ENCODE assay signal across 9 cellular contexts in genomic region chr17:63919311-63919723, GRCh38. TPM values are rescaled to one million over a fixed set of nuclear protein-coding genes. Genes with fewer than 3 reads are reported as not detected.
DNase-seq lines count a peak whose midpoint lies in the region; ATAC-seq, FAIRE-seq and TF ChIP-seq lines count a peak whose summit lies in the region.
"Had no signal": no experiment of that assay in that cellular context is flagged by ENCODE, and none has a peak within 500 bp of the region (broad histone marks: within the 10 kb centered on the region; RNA-seq: fewer than 3 reads in every experiment).

No MANE protein-coding gene starts in this region.

- H3K4me1 ChIP-seq in liver (ENCODE audit: control insufficient read depth in 4 of 4, insufficient read depth in 4 of 4, low read length in 3 of 4), result peaks cover 0 to 3% (median 0%) of the 10 kb centered on the region in 4 donors

- peaks cover 5% of the 10 kb centered on the region for H3K27me3 ChIP-seq in bronchial epithelial cell (ENCODE audit: control insufficient read depth, insufficient read depth, low read length)
- no peaks in the 10 kb centered on the region for H3K27me3 ChIP-seq in liver (ENCODE audit: control insufficient read depth in 4 of 4, insufficient read depth in 4 of 4, low read length in 3 of 4)

- no peak for TF ChIP-seq POLR2A in NB4 (IDR thresholded peaks at IDR 0.05; ENCODE audit: extremely low read depth, insufficient read length)
- TF ChIP-seq POLR2A in GM18505 (IDR thresholded peaks at IDR 0.05; ENCODE audit: borderline replicate concordance, extremely low read depth, insufficient read depth, insufficient read length), result no peak

- intact Hi-C loops in activated B cell treated with CpG ODN at 0.5 μM for 24 hours (cut with micrococcal nuclease), result loop anchor here (1.0 kb wide), 6 partner anchors 13 to 106 kb away; partner anchors contain the start of genes CD79B and ICAM2

- H3K27ac Mint-ChIP-seq in activated B cell treated with CpG ODN at 0.5 μM for 24 hours, result peak overlapping the region; percentile 75
- H3K27ac Mint-ChIP-seq: dendritic cell treated with granulocyte-macrophage colony-stimulating factor and Interleukin-4, amounts not matched to agents 40 ng/mL and 50 ng/mL, for 4 days had no signal

- no peaks in the 10 kb centered on the region for H3K36me3 Mint-ChIP-seq in activated B cell treated with CpG ODN at 0.5 μM for 24 hours (ENCODE audit: low read depth)

- no peaks in the 10 kb centered on the region for H3K9me3 Mint-ChIP-seq in activated B cell treated with CpG ODN at 0.5 μM for 24 hours
- H3K9me3 Mint-ChIP-seq: dendritic cell treated with granulocyte-macrophage colony-stimulating factor and Interleukin-4, amounts not matched to agents 40 ng/mL and 50 ng/mL, for 4 days had no signal

- H3K9me3 ChIP-seq in liver (ENCODE audit: control insufficient read depth in 4 of 4, low read length in 3 of 4), result no peaks in the 10 kb centered on the region

- POLR2A ChIA-PET in activated B cell treated with CpG ODN at 0.5 μM for 24 hours (lab: Charles Lee), result interaction anchor here (0.6 to 19.1 kb wide), 22 partner anchors 11 to 226 kb away, joined by 3 to 837 read pairs (median 7); partner anchors contain the start of genes CD79B, ERN1, ICAM2 and PRR29

- H3K4me3 ChIP-seq in NB4 (ENCODE audit: low read depth, low read length) (no peak overlapping the region), bronchial epithelial cell (ENCODE audit: low read depth, low read length) (no peak overlapping the region), liver (ENCODE audit: low read depth in 1 of 3, low read length in 3 of 3) (no peak overlapping the region)

- peak; percentile 88 for DNase-seq in D721Med (ENCODE audit: insufficient read length, low spot score)
- DNase-seq in NB4 (ENCODE audit: low read depth), result peak; percentile 76
- DNase-seq in activated B cell treated with CpG ODN at 0.5 μM for 24 hours, result peak; percentile 65
- DNase-seq in bronchial epithelial cell (ENCODE audit: low read depth), result peak; percentile 54
- peak; percentile 37 to 69 (median 50) for DNase-seq in stimulated activated CD4-positive, alpha-beta T cell treated with anti-CD3 and anti-CD28 coated beads, TNF-alpha, amount 100 ng/mL, for 48 hours (ENCODE audit: low read depth in 3 of 3)

- TF ChIP-seq CTCF in D721Med (IDR thresholded peaks at IDR 0.05; ENCODE audit: insufficient read depth, missing control alignments) (peak; percentile 81), NB4 (IDR thresholded peaks at IDR 0.05; ENCODE audit: low read depth, low read length) (peak; percentile 88), activated B cell treated with CpG ODN at 0.5 μM for 24 hours (IDR thresholded peaks at IDR 0.05) (no peak), bronchial epithelial cell (IDR thresholded peaks at IDR 0.05; ENCODE audit: insufficient read depth, low read length, severe bottlenecking) (peak; percentile 96), liver (IDR thresholded peaks at IDR 0.05; ENCODE audit: low read depth, low read length, missing input control) (peak; percentile 94)

- peaks cover 85% of the 10 kb centered on the region for H3K4me1 Mint-ChIP-seq in activated B cell treated with CpG ODN at 0.5 μM for 24 hours

- no peak overlapping the region for H3K27ac ChIP-seq in liver (ENCODE audit: low read depth in 1 of 2, low read length in 2 of 2)

- WGBS in liver, result 41% methylated on average over 8 of the region's 8 CpGs

- no peak overlapping the region for H3K9ac ChIP-seq in liver (ENCODE audit: low read depth in 1 of 2, low read length in 2 of 2)

- peak; percentile 86 to 90 for TF ChIP-seq RAD21 in liver (IDR thresholded peaks at IDR 0.05)

- H3K27me3 Mint-ChIP-seq in activated B cell treated with CpG ODN at 0.5 μM for 24 hours, result no peaks in the 10 kb centered on the region

- ATAC-seq in GM21576 (IDR thresholded peaks at IDR 0.05; ENCODE audit: unreplicated experiment) (peak; percentile 67), activated B cell treated with CpG ODN at 0.5 μM for 24 hours (ENCODE audit: low read depth) (peak; percentile 49), GM18505 (IDR thresholded peaks at IDR 0.05; ENCODE audit: unreplicated experiment) (no peak)

- H3K4me3 Mint-ChIP-seq in activated B cell treated with CpG ODN at 0.5 μM for 24 hours, result peak overlapping the region; percentile 77
- H3K4me3 Mint-ChIP-seq: dendritic cell treated with granulocyte-macrophage colony-stimulating factor and Interleukin-4, amounts not matched to agents 40 ng/mL and 50 ng/mL, for 4 days had no signal

- CTCF ChIA-PET in activated B cell treated with CpG ODN at 0.5 μM for 24 hours (lab: Charles Lee), result interaction anchor here (0.6 to 12.3 kb wide), 20 partner anchors 8 to 213 kb away, joined by 3 to 321 read pairs (median 8); partner anchors contain the start of genes CD79B, CSHL1, ERN1 and ICAM2

- no peaks in the 10 kb centered on the region for H3K36me3 ChIP-seq in bronchial epithelial cell (ENCODE audit: control insufficient read depth, insufficient read depth, low read length)
- H3K36me3 ChIP-seq in liver (ENCODE audit: control insufficient read depth in 4 of 4, insufficient read depth in 3 of 4, low read depth in 1 of 4, low read length in 3 of 4), result no peaks in the 10 kb centered on the region

- no peak for FAIRE-seq in D721Med (lab: Jason Lieb, UNC)
- FAIRE-seq in bronchial epithelial cell (lab: Jason Lieb, UNC), result no peak

TF ChIP-seq in liver, 16 proteins besides CTCF, POLR2A, EP300 and RAD21:
- TF ChIP-seq JUND (IDR thresholded peaks at IDR 0.05) (no peak), YY1 (IDR thresholded peaks at IDR 0.05) (no peak), REST (IDR thresholded peaks at IDR 0.05) (no peak)

RNA-seq across cellular contexts. Expression of gene GH1, which starts 0.7 kb away (rescaled TPM):
- total RNA-seq in activated B cell treated with CpG ODN at 0.5 μM for 24 hours (0.27 TPM in 1 of 2 replicates, not detected in the other), bronchial epithelial cell (not detected in 2 replicates), liver (not detected)
- not detected for polyA plus RNA-seq in liver

RNA-seq across cellular contexts. Expression of gene CSHL1, which starts 8.3 kb away (rescaled TPM):
- not detected in 2 replicates for total RNA-seq in activated B cell treated with CpG ODN at 0.5 μM for 24 hours
- not detected in 2 replicates for total RNA-seq in bronchial epithelial cell
- not detected for total RNA-seq in liver
- polyA plus RNA-seq in liver, result not detected

RNA-seq across cellular contexts. Expression of gene CD79B, which starts 12.8 kb away (rescaled TPM):
- total RNA-seq in activated B cell treated with CpG ODN at 0.5 μM for 24 hours, result 706 and 757 TPM in 2 replicates
- not detected in 2 replicates for total RNA-seq in bronchial epithelial cell
- total RNA-seq in liver, result 1 to 10 TPM; 1.3 to 6.5 TPM
- polyA plus RNA-seq in liver, result 1 to 10 TPM; 3.4 to 3.6 TPM

RNA-seq across cellular contexts. Expression of gene CSH1, which starts 22.9 kb away (rescaled TPM):
- total RNA-seq in activated B cell treated with CpG ODN at 0.5 μM for 24 hours (not detected in 2 replicates), bronchial epithelial cell (not detected in 2 replicates), liver (not detected)
- not detected for polyA plus RNA-seq in liver

RNA-seq across cellular contexts. Expression of gene GH2, which starts 37.6 kb away (rescaled TPM):
- total RNA-seq in activated B cell treated with CpG ODN at 0.5 μM for 24 hours (not detected in 2 replicates), bronchial epithelial cell (not detected in 2 replicates), liver (not detected)
- not detected for polyA plus RNA-seq in liver

Comparison
In these comparisons a context has a peak if more than half of its experiments do, and no peak if none do; other contexts are left out.
1. RNA of gene CD79B, which starts 12.8 kb away (total RNA-seq): 706 to 757 TPM in activated B cell treated with CpG ODN at 0.5 μM for 24 hours; 1.3 to 6.5 TPM in liver and not detected in bronchial epithelial cell; every median in the first group is over 10 times any median in the second.
2. Peak in every context shown above with its lines, with median percentiles within 50 percentile points of each other: DNase-seq.